Comparison of ENCODE assay signal across 1 cellular context in the genomic region with DNA sequence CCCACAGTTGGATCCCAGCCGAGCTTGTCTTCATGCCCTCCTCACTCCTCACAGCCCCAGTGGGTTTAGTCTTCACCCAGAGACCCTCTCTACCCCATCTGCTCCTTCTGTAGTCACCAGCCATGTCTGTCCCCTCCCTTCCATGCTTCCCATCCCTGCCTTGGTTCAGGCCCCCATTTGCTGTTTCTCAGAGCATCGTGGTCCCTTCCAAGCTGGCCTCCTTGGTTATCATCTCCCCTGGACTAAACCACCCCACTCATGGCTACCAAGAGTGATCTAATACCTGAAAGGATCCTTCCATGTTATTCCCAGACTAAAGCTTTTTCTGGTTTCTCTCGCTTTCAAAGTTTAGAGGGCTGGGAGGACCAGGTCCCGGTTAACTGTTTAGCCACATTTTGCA.
TF ChIP-seq lines count a peak whose summit lies in the region.

No MANE protein-coding gene starts in this region.

TF ChIP-seq in HEK293, 187 proteins besides CTCF, POLR2A, EP300 and RAD21 (continued from another document):
- TF ChIP-seq, protein P1, sequence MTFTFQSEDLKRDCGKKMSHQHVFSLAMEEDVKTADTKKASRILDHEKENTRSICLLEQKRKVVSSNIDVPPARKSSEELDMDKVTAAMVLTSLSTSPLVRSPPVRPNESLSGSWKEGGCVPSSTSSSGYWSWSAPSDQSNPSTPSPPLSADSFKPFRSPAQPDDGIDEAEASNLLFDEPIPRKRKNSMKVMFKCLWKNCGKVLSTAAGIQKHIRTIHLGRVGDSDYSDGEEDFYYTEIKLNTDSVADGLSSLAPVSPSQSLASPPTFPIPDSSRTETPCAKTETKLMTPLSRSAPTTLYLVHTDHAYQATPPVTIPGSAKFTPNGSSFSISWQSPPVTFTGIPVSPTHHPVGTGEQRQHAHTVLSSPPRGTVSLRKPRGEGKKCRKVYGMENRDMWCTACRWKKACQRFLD (tag by site-specific recombination; IDR thresholded peaks at IDR 0.05) = no peak
- peak; percentile 51; the same call in 1 of the 2 replicates for TF ChIP-seq ZNF473 (tag by site-specific recombination; IDR thresholded peaks at IDR 0.05)
- no peak for TF ChIP-seq MYNN (tag by site-specific recombination; IDR thresholded peaks at IDR 0.05; ENCODE audit: borderline replicate concordance)
- TF ChIP-seq, protein P2, sequence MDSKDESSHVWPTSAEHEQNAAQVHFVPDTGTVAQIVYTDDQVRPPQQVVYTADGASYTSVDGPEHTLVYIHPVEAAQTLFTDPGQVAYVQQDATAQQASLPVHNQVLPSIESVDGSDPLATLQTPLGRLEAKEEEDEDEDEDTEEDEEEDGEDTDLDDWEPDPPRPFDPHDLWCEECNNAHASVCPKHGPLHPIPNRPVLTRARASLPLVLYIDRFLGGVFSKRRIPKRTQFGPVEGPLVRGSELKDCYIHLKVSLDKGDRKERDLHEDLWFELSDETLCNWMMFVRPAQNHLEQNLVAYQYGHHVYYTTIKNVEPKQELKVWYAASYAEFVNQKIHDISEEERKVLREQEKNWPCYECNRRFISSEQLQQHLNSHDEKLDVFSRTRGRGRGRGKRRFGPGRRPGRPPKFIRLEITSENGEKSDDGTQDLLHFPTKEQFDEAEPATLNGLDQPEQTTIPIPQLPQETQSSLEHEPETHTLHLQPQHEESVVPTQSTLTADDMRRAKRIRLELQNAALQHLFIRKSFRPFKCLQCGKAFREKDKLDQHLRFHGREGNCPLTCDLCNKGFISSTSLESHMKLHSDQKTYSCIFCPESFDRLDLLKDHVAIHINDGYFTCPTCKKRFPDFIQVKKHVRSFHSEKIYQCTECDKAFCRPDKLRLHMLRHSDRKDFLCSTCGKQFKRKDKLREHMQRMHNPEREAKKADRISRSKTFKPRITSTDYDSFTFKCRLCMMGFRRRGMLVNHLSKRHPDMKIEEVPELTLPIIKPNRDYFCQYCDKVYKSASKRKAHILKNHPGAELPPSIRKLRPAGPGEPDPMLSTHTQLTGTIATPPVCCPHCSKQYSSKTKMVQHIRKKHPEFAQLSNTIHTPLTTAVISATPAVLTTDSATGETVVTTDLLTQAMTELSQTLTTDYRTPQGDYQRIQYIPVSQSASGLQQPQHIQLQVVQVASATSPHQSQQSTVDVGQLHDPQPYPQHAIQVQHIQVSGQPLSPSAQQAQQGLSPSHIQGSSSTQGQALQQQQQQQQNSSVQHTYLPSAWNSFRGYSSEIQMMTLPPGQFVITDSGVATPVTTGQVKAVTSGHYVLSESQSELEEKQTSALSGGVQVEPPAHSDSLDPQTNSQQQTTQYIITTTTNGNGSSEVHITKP (tag by site-specific recombination; IDR thresholded peaks at IDR 0.05) = peak; percentile 96
- TF ChIP-seq ZNF112 (tag by site-specific recombination; IDR thresholded peaks at IDR 0.05) = no peak
- TF ChIP-seq, protein P3, sequence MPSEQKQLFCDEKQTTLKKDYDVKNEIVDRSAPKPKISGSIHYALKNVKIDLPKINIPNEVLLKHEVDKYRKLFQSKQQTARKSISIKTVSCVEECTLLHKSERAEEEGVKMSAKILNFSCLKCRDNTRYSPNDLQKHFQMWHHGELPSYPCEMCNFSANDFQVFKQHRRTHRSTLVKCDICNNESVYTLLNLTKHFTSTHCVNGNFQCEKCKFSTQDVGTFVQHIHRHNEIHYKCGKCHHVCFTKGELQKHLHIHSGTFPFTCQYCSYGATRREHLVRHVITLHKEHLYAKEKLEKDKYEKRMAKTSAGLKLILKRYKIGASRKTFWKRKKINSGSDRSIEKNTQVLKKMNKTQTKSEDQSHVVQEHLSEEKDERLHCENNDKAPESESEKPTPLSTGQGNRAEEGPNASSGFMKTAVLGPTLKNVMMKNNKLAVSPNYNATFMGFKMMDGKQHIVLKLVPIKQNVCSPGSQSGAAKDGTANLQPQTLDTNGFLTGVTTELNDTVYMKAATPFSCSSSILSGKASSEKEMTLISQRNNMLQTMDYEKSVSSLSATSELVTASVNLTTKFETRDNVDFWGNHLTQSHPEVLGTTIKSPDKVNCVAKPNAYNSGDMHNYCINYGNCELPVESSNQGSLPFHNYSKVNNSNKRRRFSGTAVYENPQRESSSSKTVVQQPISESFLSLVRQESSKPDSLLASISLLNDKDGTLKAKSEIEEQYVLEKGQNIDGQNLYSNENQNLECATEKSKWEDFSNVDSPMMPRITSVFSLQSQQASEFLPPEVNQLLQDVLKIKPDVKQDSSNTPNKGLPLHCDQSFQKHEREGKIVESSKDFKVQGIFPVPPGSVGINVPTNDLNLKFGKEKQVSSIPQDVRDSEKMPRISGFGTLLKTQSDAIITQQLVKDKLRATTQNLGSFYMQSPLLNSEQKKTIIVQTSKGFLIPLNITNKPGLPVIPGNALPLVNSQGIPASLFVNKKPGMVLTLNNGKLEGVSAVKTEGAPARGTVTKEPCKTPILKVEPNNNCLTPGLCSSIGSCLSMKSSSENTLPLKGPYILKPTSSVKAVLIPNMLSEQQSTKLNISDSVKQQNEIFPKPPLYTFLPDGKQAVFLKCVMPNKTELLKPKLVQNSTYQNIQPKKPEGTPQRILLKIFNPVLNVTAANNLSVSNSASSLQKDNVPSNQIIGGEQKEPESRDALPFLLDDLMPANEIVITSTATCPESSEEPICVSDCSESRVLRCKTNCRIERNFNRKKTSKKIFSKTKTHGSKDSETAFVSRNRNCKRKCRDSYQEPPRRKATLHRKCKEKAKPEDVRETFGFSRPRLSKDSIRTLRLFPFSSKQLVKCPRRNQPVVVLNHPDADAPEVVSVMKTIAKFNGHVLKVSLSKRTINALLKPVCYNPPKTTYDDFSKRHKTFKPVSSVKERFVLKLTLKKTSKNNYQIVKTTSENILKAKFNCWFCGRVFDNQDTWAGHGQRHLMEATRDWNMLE (tag by site-specific recombination; conservative IDR thresholded peaks at IDR 0.05; ENCODE audit: low read depth) = no peak
- TF ChIP-seq ZNF791 (tag by site-specific recombination; IDR thresholded peaks at IDR 0.05) = no peak
- TF ChIP-seq ZNF132 (tag by site-specific recombination; IDR thresholded peaks at IDR 0.05; ENCODE audit: borderline replicate concordance) = no peak
- no peak for TF ChIP-seq TRIM28 (IDR thresholded peaks at IDR 0.05; ENCODE audit: borderline replicate concordance, low read length)
- no peak for TF ChIP-seq OSR2 (tag by site-specific recombination; IDR thresholded peaks at IDR 0.05)
TF ChIP-seq in HEK293: peak in this region for 6.
